In genomic region chr6:20401403-20402180, GRCh38 we compare ENCODE assay signal across 1 cellular context.
TF ChIP-seq lines count a peak whose summit lies in the region.

E2F3 (plus strand) TSS chr6:20401879; CDS start chr6:20402233, 354 bp downstream.

TF ChIP-seq in WTC11, 78 proteins besides CTCF, POLR2A, EP300 and RAD21 (continued from another document and continues in another):
- peak; percentile 86 for TF ChIP-seq ZBTB43 (CRISPR knock-in tag; IDR thresholded peaks at IDR 0.05)
- no peak for TF ChIP-seq GTF2I (CRISPR knock-in tag; conservative IDR thresholded peaks at IDR 0.05)
- TF ChIP-seq TP53 (CRISPR knock-in tag; IDR thresholded peaks at IDR 0.05): no peak; the same call in 1 of the 2 replicates
- no peak for TF ChIP-seq STAT6 (CRISPR knock-in tag; conservative IDR thresholded peaks at IDR 0.05; ENCODE audit: low read depth)
- TF ChIP-seq FOXP4 (CRISPR knock-in tag; IDR thresholded peaks at IDR 0.05): peak; percentile 91
- TF ChIP-seq HMGA2 (CRISPR knock-in tag; IDR thresholded peaks at IDR 0.05): no peak
- peak; percentile 55 for TF ChIP-seq ZNF232 (CRISPR knock-in tag; IDR thresholded peaks at IDR 0.05)
- no peak for TF ChIP-seq MXD4 (CRISPR knock-in tag; IDR thresholded peaks at IDR 0.05; ENCODE audit: borderline replicate concordance)
- TF ChIP-seq KAT7 (CRISPR knock-in tag; IDR thresholded peaks at IDR 0.05; ENCODE audit: borderline replicate concordance): no peak
- no peak for TF ChIP-seq SMAD4 (CRISPR knock-in tag; IDR thresholded peaks at IDR 0.05)
- peak; percentile 31 for TF ChIP-seq ETV6 (CRISPR knock-in tag; IDR thresholded peaks at IDR 0.05)
- TF ChIP-seq FOXP1 (CRISPR knock-in tag; IDR thresholded peaks at IDR 0.05; ENCODE audit: borderline replicate concordance): peak; percentile 92; the same call in 1 of the 2 replicates
- no peak for TF ChIP-seq RORB (CRISPR knock-in tag; IDR thresholded peaks at IDR 0.05)
- TF ChIP-seq NR2C2 (CRISPR knock-in tag; IDR thresholded peaks at IDR 0.05): peak; percentile 65; the same call in 1 of the 2 replicates
- no peak for TF ChIP-seq NFATC4 (CRISPR knock-in tag; IDR thresholded peaks at IDR 0.05)
- TF ChIP-seq SP1 (CRISPR knock-in tag; conservative IDR thresholded peaks at IDR 0.05): peak; percentile 91
- TF ChIP-seq SOX15 (CRISPR knock-in tag; IDR thresholded peaks at IDR 0.05): no peak
- TF ChIP-seq NFYB (CRISPR knock-in tag; conservative IDR thresholded peaks at IDR 0.05; ENCODE audit: low read depth): peak; percentile 83
- TF ChIP-seq ATF2 (CRISPR knock-in tag; IDR thresholded peaks at IDR 0.05; ENCODE audit: borderline replicate concordance, low read depth): no peak
- TF ChIP-seq MYBL2 (CRISPR knock-in tag; IDR thresholded peaks at IDR 0.05): peak; percentile 91
- TF ChIP-seq ZNF281 (CRISPR knock-in tag; IDR thresholded peaks at IDR 0.05): 0 out of 2 replicates have a peak, but pooled peaks have one; percentile 60
- TF ChIP-seq ZNF416 (CRISPR knock-in tag; IDR thresholded peaks at IDR 0.05): no peak
- TF ChIP-seq FOXK1 (CRISPR knock-in tag; IDR thresholded peaks at IDR 0.05): peak; percentile 78
- TF ChIP-seq CDX4 (CRISPR knock-in tag; IDR thresholded peaks at IDR 0.05; ENCODE audit: borderline replicate concordance): no peak
- no peak for TF ChIP-seq ZNF396 (CRISPR knock-in tag; IDR thresholded peaks at IDR 0.05; ENCODE audit: borderline replicate concordance)
- TF ChIP-seq ZSCAN18 (CRISPR knock-in tag; IDR thresholded peaks at IDR 0.05): no peak
- no peak; the same call in 1 of the 2 replicates for TF ChIP-seq ZNF263 (CRISPR knock-in tag; IDR thresholded peaks at IDR 0.05; ENCODE audit: low read depth)
- no peak for TF ChIP-seq AFF4 (CRISPR knock-in tag; IDR thresholded peaks at IDR 0.05; ENCODE audit: borderline replicate concordance)
- TF ChIP-seq NR1H2 (CRISPR knock-in tag; IDR thresholded peaks at IDR 0.05): no peak
- TF ChIP-seq PRDM15 (CRISPR knock-in tag; IDR thresholded peaks at IDR 0.05): no peak
- TF ChIP-seq ZMAT4 (CRISPR knock-in tag; IDR thresholded peaks at IDR 0.05): peak; percentile 67; the same call in 1 of the 2 replicates
